Comparison of ENCODE assay signal across 38 cellular contexts in genomic region chr6:140090871-140091270, GRCh38.
"Had no signal": no experiment of that assay in that cellular context is flagged by ENCODE, and none has a peak within 500 bp of the region (broad histone marks: within the 10 kb centered on the region; RNA-seq: fewer than 3 reads in every experiment).

No MANE protein-coding gene starts in this region.

- ATAC-seq: activated CD8-positive, alpha-beta T cell treated with anti-CD3 and anti-CD28 coated beads for 36 hours; activated naive CD4-positive, alpha-beta T cell treated with anti-CD3 and anti-CD28 coated beads, Interleukin-2, amount 50 U/mL, for 72 hours; activated T-cell treated with anti-CD3 and anti-CD28 coated beads, Interleukin-2, amount 50 U/mL, for 4 hours; activated T-cell treated with anti-CD3 and anti-CD28 coated beads, Interleukin-2, amount 50 U/mL, for 72 hours; activated T-helper 17 cell treated with anti-CD3 and anti-CD28 coated beads, Interleukin-2, amount 50 U/mL, for 72 hours; body of pancreas had no signal

- DNase-seq: activated B cell treated with CpG ODN at 0.5 μM for 24 hours; activated CD4-positive, alpha-beta memory T cell treated with anti-CD3 and anti-CD28 coated beads for 36 hours; activated CD4-positive, alpha-beta T cell treated with anti-CD3 and anti-CD28 coated beads for 4 hours; activated CD4-positive, alpha-beta T cell treated with anti-CD3 and anti-CD28 coated beads, Interleukin-2, amount 10 ng/mL, durations not matched to agents 24 days and 14 days; activated CD4-positive, alpha-beta T cell treated with anti-CD3 and anti-CD28 coated beads, Interleukin-2, amount 50 U/mL, for 1 hour; activated CD4-positive, alpha-beta T cell treated with anti-CD3 and anti-CD28 coated beads, Interleukin-2, amount 50 U/mL, for 4 hours; activated CD4-positive, CD25-positive, alpha-beta regulatory T cell treated with anti-CD3 and anti-CD28 coated beads, Interleukin-2, amount 50 U/mL, for 72 hours; activated CD8-positive, alpha-beta memory T cell treated with anti-CD3 and anti-CD28 coated beads, Interleukin-2, amount 50 U/mL, for 4 hours; activated CD8-positive, alpha-beta T cell treated with anti-CD3 and anti-CD28 coated beads for 36 hours; activated effector memory CD4-positive, alpha-beta T cell treated with anti-CD3 and anti-CD28 coated beads, Interleukin-2, amount 50 U/mL, for 16 hours; activated gamma-delta T cell treated with Interleukin-2 at 50 U/mL for 16 hours; activated naive CD4-positive, alpha-beta T cell; activated naive CD4-positive, alpha-beta T cell treated with anti-CD3 and anti-CD28 coated beads for 36 hours; activated naive CD4-positive, alpha-beta T cell treated with anti-CD3 and anti-CD28 coated beads, Interleukin-2, amount 50 U/mL, for 16 hours; activated naive CD8-positive, alpha-beta T cell treated with anti-CD3 and anti-CD28 coated beads for 36 hours; activated T-cell treated with anti-CD3 and anti-CD28 coated beads for 4 hours; activated T-cell treated with anti-CD3 and anti-CD28 coated beads, Interleukin-2, amount 50 U/mL, for 1 hour; activated T-cell treated with anti-CD3 and anti-CD28 coated beads, Interleukin-2, amount 50 U/mL, for 4 hours; activated T-cell treated with anti-CD3 and anti-CD28 coated beads, Interleukin-2, amount 50 U/mL, for 72 hours; adrenal gland; amniotic stem cell; aorta; body of pancreas; brain microvascular endothelial cell; caudate nucleus; cerebellar nuclear complex; T-helper 1 cell; T-helper 2 cell; T-helper 9 cell had no signal

- H3K27ac ChIP-seq: adrenal gland, body of pancreas, brain microvascular endothelial cell, breast epithelium, cardiac muscle cell, VCaP had no signal

- H3K9me3 ChIP-seq: adrenal gland, body of pancreas, breast epithelium had no signal

- H3K36me3 Mint-ChIP-seq: activated CD4-positive, alpha-beta memory T cell treated with anti-CD3 and anti-CD28 coated beads for 36 hours; activated naive CD4-positive, alpha-beta T cell treated with anti-CD3 and anti-CD28 coated beads, Interleukin-2, amount 50 U/mL, for 72 hours; activated naive CD8-positive, alpha-beta T cell treated with anti-CD3 and anti-CD28 coated beads for 36 hours had no signal

- H3K4me3 ChIP-seq: adrenal gland, body of pancreas, breast epithelium, cardiac muscle cell had no signal

- H3K4me1 ChIP-seq: adrenal gland, body of pancreas, breast epithelium had no signal

- H3K9me3 Mint-ChIP-seq: activated B cell treated with CpG ODN at 0.5 μM for 24 hours; activated CD4-positive, alpha-beta memory T cell treated with anti-CD3 and anti-CD28 coated beads for 36 hours; activated CD4-positive, alpha-beta T cell treated with anti-CD3 and anti-CD28 coated beads, Interleukin-2, amount 10 ng/mL, durations not matched to agents 24 days and 14 days; activated CD8-positive, alpha-beta T cell treated with anti-CD3 and anti-CD28 coated beads for 36 hours; activated naive CD4-positive, alpha-beta T cell treated with anti-CD3 and anti-CD28 coated beads for 36 hours; activated naive CD4-positive, alpha-beta T cell treated with anti-CD3 and anti-CD28 coated beads, Interleukin-2, amount 50 U/mL, for 72 hours; activated naive CD8-positive, alpha-beta T cell treated with anti-CD3 and anti-CD28 coated beads for 36 hours; activated T-cell treated with anti-CD3 and anti-CD28 coated beads, Interleukin-2, amount 50 U/mL, for 4 hours; activated T-cell treated with anti-CD3 and anti-CD28 coated beads, Interleukin-2, amount 50 U/mL, for 72 hours; activated T-helper 1 cell treated with anti-CD3 and anti-CD28 coated beads, Interleukin-12 subunit alpha, Interleukin-12 subunit beta, Interleukin-2, Interleukin-4 antibody, amounts not matched to agents 30 ng/mL and 10 ng/mL and 1 ng/mL, durations not matched to agents 14 hours and 24 hours and 36 hours; activated T-helper 17 cell treated with anti-CD3 and anti-CD28 coated beads, Interleukin-2, amount 50 U/mL, for 72 hours; central memory CD8-positive, alpha-beta T cell; T-helper 1 cell treated with Interleukin-12 subunit alpha and Interleukin-12 subunit beta and Interleukin-4 antibody, amounts not matched to agents 30 μg/mL and 1 μg/mL, for 36 hours; T-helper 2 cell treated with Interferon-gamma antibody and Interleukin-4, amounts not matched to agents 5 μg/mL and 100 μg/mL, for 36 hours had no signal

- H3K27ac Mint-ChIP-seq: activated B cell treated with CpG ODN at 0.5 μM for 24 hours; activated CD4-positive, alpha-beta memory T cell treated with anti-CD3 and anti-CD28 coated beads for 36 hours; activated CD4-positive, alpha-beta T cell treated with anti-CD3 and anti-CD28 coated beads, Interleukin-2, amount 10 ng/mL, durations not matched to agents 24 days and 14 days; activated CD8-positive, alpha-beta T cell treated with anti-CD3 and anti-CD28 coated beads for 36 hours; activated naive CD4-positive, alpha-beta T cell treated with anti-CD3 and anti-CD28 coated beads for 36 hours; activated naive CD4-positive, alpha-beta T cell treated with anti-CD3 and anti-CD28 coated beads, Interleukin-2, amount 50 U/mL, for 72 hours; activated naive CD8-positive, alpha-beta T cell treated with anti-CD3 and anti-CD28 coated beads for 36 hours; activated T-cell treated with anti-CD3 and anti-CD28 coated beads, Interleukin-2, amount 50 U/mL, for 72 hours; activated T-helper 1 cell treated with anti-CD3 and anti-CD28 coated beads, Interleukin-12 subunit alpha, Interleukin-12 subunit beta, Interleukin-2, Interleukin-4 antibody, amounts not matched to agents 30 ng/mL and 10 ng/mL and 1 ng/mL, durations not matched to agents 14 hours and 24 hours and 36 hours; activated T-helper 17 cell treated with anti-CD3 and anti-CD28 coated beads, Interleukin-2, amount 50 U/mL, for 72 hours; T-helper 1 cell treated with Interleukin-12 subunit alpha and Interleukin-12 subunit beta and Interleukin-4 antibody, amounts not matched to agents 30 μg/mL and 1 μg/mL, for 36 hours; T-helper 2 cell treated with Interferon-gamma antibody and Interleukin-4, amounts not matched to agents 5 μg/mL and 100 μg/mL, for 36 hours had no signal

- H3K27me3 ChIP-seq: adrenal gland, body of pancreas, brain microvascular endothelial cell, breast epithelium, cardiac muscle cell had no signal

- H3K4me3 Mint-ChIP-seq: activated B cell treated with CpG ODN at 0.5 μM for 24 hours; activated CD4-positive, alpha-beta memory T cell treated with anti-CD3 and anti-CD28 coated beads for 36 hours; activated CD4-positive, alpha-beta T cell treated with anti-CD3 and anti-CD28 coated beads, Interleukin-2, amount 10 ng/mL, durations not matched to agents 24 days and 14 days; activated CD8-positive, alpha-beta T cell treated with anti-CD3 and anti-CD28 coated beads for 36 hours; activated naive CD4-positive, alpha-beta T cell treated with anti-CD3 and anti-CD28 coated beads for 36 hours; activated naive CD8-positive, alpha-beta T cell treated with anti-CD3 and anti-CD28 coated beads for 36 hours; activated T-cell treated with anti-CD3 and anti-CD28 coated beads, Interleukin-2, amount 50 U/mL, for 4 hours; activated T-cell treated with anti-CD3 and anti-CD28 coated beads, Interleukin-2, amount 50 U/mL, for 72 hours; activated T-helper 1 cell treated with anti-CD3 and anti-CD28 coated beads, Interleukin-12 subunit alpha, Interleukin-12 subunit beta, Interleukin-2, Interleukin-4 antibody, amounts not matched to agents 30 ng/mL and 10 ng/mL and 1 ng/mL, durations not matched to agents 14 hours and 24 hours and 36 hours; activated T-helper 17 cell treated with anti-CD3 and anti-CD28 coated beads, Interleukin-2, amount 50 U/mL, for 72 hours; central memory CD8-positive, alpha-beta T cell; T-helper 1 cell treated with Interleukin-12 subunit alpha and Interleukin-12 subunit beta and Interleukin-4 antibody, amounts not matched to agents 30 μg/mL and 1 μg/mL, for 36 hours; T-helper 2 cell treated with Interferon-gamma antibody and Interleukin-4, amounts not matched to agents 5 μg/mL and 100 μg/mL, for 36 hours had no signal

- H3K27me3 Mint-ChIP-seq: activated B cell treated with CpG ODN at 0.5 μM for 24 hours; activated CD4-positive, alpha-beta memory T cell treated with anti-CD3 and anti-CD28 coated beads for 36 hours; activated CD4-positive, alpha-beta T cell treated with anti-CD3 and anti-CD28 coated beads, Interleukin-2, amount 10 ng/mL, durations not matched to agents 24 days and 14 days; activated naive CD8-positive, alpha-beta T cell treated with anti-CD3 and anti-CD28 coated beads for 36 hours; activated T-helper 17 cell treated with anti-CD3 and anti-CD28 coated beads, Interleukin-2, amount 50 U/mL, for 72 hours; central memory CD8-positive, alpha-beta T cell had no signal

- H3K36me3 ChIP-seq: adrenal gland, brain microvascular endothelial cell, breast epithelium, cardiac muscle cell had no signal

- H3K4me1 Mint-ChIP-seq: activated B cell treated with CpG ODN at 0.5 μM for 24 hours; activated CD4-positive, alpha-beta T cell treated with anti-CD3 and anti-CD28 coated beads, Interleukin-2, amount 10 ng/mL, durations not matched to agents 24 days and 14 days; activated naive CD8-positive, alpha-beta T cell treated with anti-CD3 and anti-CD28 coated beads for 36 hours; activated T-helper 17 cell treated with anti-CD3 and anti-CD28 coated beads, Interleukin-2, amount 50 U/mL, for 72 hours; central memory CD8-positive, alpha-beta T cell had no signal
